Comparison of ENCODE assay signal across 8 cellular contexts in the genomic region with DNA sequence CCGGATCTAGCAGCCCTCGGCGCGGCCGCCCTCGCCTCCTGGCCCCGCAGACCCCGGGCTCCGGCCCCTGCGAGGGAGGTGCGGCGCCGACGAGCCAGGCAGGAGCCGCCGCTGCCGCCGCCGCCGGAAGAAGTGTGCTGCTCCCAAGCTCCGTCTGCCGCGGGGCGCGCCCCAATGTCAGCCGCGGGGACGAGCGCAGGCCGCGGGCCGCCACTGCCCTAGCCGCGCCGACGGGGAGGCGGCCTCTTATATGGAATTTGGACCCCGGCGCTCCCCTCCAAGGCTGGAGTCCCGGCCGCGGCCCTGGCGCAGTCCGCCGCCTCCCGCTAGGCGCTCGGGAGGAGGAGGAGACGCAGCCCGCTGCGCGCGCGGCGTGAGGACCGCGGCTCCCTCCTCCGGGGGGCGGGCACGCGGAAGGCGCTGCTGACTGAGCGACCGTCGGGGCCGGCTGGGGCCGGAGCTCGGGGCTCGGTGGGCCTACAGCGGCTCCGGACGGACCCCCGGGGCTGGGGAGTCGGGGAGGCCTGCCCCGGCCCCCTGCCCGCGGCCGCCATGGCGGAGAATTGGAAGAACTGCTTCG. TPM values are rescaled to one million over a fixed set of nuclear protein-coding genes. Genes with fewer than 3 reads are reported as not detected.
DNase-seq lines count a peak whose midpoint lies in the region; ATAC-seq and TF ChIP-seq lines count a peak whose summit lies in the region.

A gene with protein sequence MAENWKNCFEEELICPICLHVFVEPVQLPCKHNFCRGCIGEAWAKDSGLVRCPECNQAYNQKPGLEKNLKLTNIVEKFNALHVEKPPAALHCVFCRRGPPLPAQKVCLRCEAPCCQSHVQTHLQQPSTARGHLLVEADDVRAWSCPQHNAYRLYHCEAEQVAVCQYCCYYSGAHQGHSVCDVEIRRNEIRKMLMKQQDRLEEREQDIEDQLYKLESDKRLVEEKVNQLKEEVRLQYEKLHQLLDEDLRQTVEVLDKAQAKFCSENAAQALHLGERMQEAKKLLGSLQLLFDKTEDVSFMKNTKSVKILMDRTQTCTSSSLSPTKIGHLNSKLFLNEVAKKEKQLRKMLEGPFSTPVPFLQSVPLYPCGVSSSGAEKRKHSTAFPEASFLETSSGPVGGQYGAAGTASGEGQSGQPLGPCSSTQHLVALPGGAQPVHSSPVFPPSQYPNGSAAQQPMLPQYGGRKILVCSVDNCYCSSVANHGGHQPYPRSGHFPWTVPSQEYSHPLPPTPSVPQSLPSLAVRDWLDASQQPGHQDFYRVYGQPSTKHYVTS (plus strand): TSS at position 414 of the 580 bp plus-strand sequence. CDS start 139 bp downstream, at position 553.

- peaks cover 28% of the 10 kb centered on the region for H3K4me1 Mint-ChIP-seq in Calu3 (ENCODE audit: low read depth, unreplicated experiment)

- no peak for TF ChIP-seq CTCF in Calu3 (IDR thresholded peaks at IDR 0.05; ENCODE audit: unreplicated experiment)

- peak within 1 kb of the TSS; percentile 67 for H3K4me3 ChIP-seq in HUES64 (ENCODE audit: low read length)

- peaks cover 3% of the 10 kb centered on the region; the same call in 1 of the 2 replicates for H3K36me3 ChIP-seq in HUES64 (ENCODE audit: insufficient read depth, low read length)

- CTCF ChIA-PET in Calu3 (lab: Charles Lee) = interaction anchor here (0.7 kb wide), 1 partner anchor 59 kb away, joined by 3 read pairs; no protein-coding TSS in a partner anchor

- H3K27ac Mint-ChIP-seq in Calu3 (ENCODE audit: unreplicated experiment) = peak within 1 kb of the TSS; percentile 96

- under 1% methylated on average over 80 of the region's 80 CpGs for WGBS in HUES64

- H3K9ac ChIP-seq in HUES64 (ENCODE audit: low read depth, low read length) = peak within 1 kb of the TSS; percentile 85

- DNase-seq in Calu3 (peak; percentile 45), UCSD-AML1 (lab: John Stamatoyannopoulos, UW; ENCODE audit: unreplicated experiment) (peak; percentile 57), left colon (peak; percentile 56 to 80), NCI-H2029 (lab: John Stamatoyannopoulos, UW) (no peak)
- peak; percentile 62 for DNase-seq in central memory CD4-positive, alpha-beta T cell
- DNase-seq in stimulated activated CD4-positive, alpha-beta T cell treated with anti-CD3 and anti-CD28 coated beads, Interleukin-4, amount 100 ng/mL, for 1 hour = peak; percentile 64

- H3K4me1 ChIP-seq in HUES64 (ENCODE audit: insufficient read depth, low read length) = peaks cover 26% of the 10 kb centered on the region

- H3K27ac ChIP-seq in HUES64 (ENCODE audit: low read depth, low read length) = peak within 1 kb of the TSS; percentile 98

- no peaks in the 10 kb centered on the region for H3K9me3 ChIP-seq in HUES64 (ENCODE audit: insufficient read depth, low read depth, low read length)

- BruUV-seq in Calu3 (replicated peaks; lab: Mats Ljungman, UMichigan) = no TSS peak

- peaks cover 49% of the 10 kb centered on the region for H3K36me3 Mint-ChIP-seq in Calu3 (ENCODE audit: insufficient read depth, unreplicated experiment)

- H3K9me3 Mint-ChIP-seq in Calu3 (ENCODE audit: low read depth, unreplicated experiment) = no peaks in the 10 kb centered on the region

- ATAC-seq in left colon (peak; percentile 30), HG03571 (IDR thresholded peaks at IDR 0.05; ENCODE audit: unreplicated experiment) (no peak)

- peak within 1 kb of the TSS; percentile 90 for H3K4me3 Mint-ChIP-seq in Calu3 (ENCODE audit: low read depth, unreplicated experiment)

- H3K27me3 ChIP-seq in HUES64 (ENCODE audit: insufficient read depth, low read length) = no peaks in the 10 kb centered on the region

- no peaks in the 10 kb centered on the region for H3K27me3 Mint-ChIP-seq in Calu3 (ENCODE audit: unreplicated experiment)

- intact Hi-C loops in Calu3 (cut with micrococcal nuclease; ENCODE audit: unreplicated experiment) = loop anchor here (10.0 kb wide), 1 partner anchor 139 kb away; a partner anchor contains a TSS
- intact Hi-C loops in left colon (cut with DNase I, micrococcal nuclease) = no loop called here

RNA-seq across cellular contexts. Expression of the gene that starts here (rescaled TPM):
- total RNA-seq in Calu3 (2022) = 52.1 and 66.3 TPM in 2 replicates
- polyA plus RNA-seq in HUES64 (2013, experiment 1 of 2) = 25.3 TPM
- polyA plus RNA-seq in HUES64 (2013, experiment 2 of 2) = 23.8 TPM
- 10 to 100 TPM; 58.4 to 64.0 TPM for total RNA-seq in left colon
